ENCODE assay signal across 2 cellular contexts in genomic region chr15:70200003-70200410, GRCh38.
A peak's percentile ranks its signal among the peaks of the same experiment; 100 is the strongest.
TF ChIP-seq lines count a peak whose summit lies in the region.

No MANE protein-coding gene starts in this region.

TF ChIP-seq in A549, 52 proteins besides CTCF, POLR2A, EP300 and RAD21 (continued from another document):
- TF ChIP-seq ZFP36 (IDR thresholded peaks at IDR 0.05; ENCODE audit: borderline replicate concordance, partially characterized antibody), result peak; percentile 30
TF ChIP-seq in A549: peak in this region for 1.

TF ChIP-seq in HEK293, 187 proteins besides CTCF, POLR2A, EP300 and RAD21:
- TF ChIP-seq ZNF548 (tag by site-specific recombination; IDR thresholded peaks at IDR 0.05), result no peak
- TF ChIP-seq ZNF580 (tag by site-specific recombination; IDR thresholded peaks at IDR 0.05), result peak; percentile 85
- no peak for TF ChIP-seq ZNF626 (tag by site-specific recombination; IDR thresholded peaks at IDR 0.05)
- TF ChIP-seq ZNF768 (tag by site-specific recombination; IDR thresholded peaks at IDR 0.05), result peak; percentile 98
- TF ChIP-seq ZNF513 (tag by site-specific recombination; IDR thresholded peaks at IDR 0.05), result 0 out of 2 replicates have a peak, but pooled peaks have one; percentile 5
- TF ChIP-seq YY1 (tag by site-specific recombination; IDR thresholded peaks at IDR 0.05), result no peak
TF ChIP-seq in HEK293: peak in this region for 3.
